13 cellular contexts compared by ENCODE assay signal in the genomic region with DNA sequence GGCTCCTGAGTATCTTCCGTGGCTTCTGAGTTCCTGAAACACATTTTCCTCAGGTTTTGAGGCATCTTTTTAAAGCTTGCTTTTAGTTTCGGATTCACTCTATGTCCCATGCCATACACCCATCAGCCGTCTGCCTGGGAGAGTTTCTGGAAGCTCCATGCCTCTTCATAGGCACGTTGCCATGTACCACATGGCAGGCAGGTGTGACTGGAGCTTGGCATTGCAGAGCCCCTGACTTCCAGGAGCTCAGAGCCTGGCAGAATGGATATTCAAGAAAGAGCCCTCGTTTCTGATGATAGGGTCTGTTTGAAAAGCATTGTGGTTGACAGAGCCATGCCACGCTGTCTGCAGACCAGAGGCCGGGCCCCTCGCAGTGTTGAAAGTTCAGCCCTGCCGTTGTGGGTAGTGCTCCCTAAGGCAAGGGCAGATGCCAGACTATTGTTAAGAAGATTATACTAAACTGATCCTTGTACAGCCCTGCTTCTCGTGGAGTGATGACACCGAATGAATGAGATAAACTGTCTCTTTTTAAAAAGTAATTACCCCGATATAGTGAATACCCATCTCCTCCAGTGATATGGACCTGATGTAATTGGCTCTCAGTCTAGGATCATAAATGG.
"Had no signal": no experiment of that assay in that cellular context is flagged by ENCODE, and none has a peak within 500 bp of the region (broad histone marks: within the 10 kb centered on the region; RNA-seq: fewer than 3 reads in every experiment).

No MANE protein-coding gene starts in this region.

- H3K4me3 Mint-ChIP-seq: activated B cell treated with CpG ODN at 0.5 μM for 24 hours; activated CD4-positive, alpha-beta T cell treated with anti-CD3 and anti-CD28 coated beads, Interleukin-2, amount 10 ng/mL, durations not matched to agents 24 days and 14 days; T-helper 17 cell had no signal

- DNase-seq: activated B cell treated with CpG ODN at 0.5 μM for 24 hours; activated CD4-positive, alpha-beta T cell treated with anti-CD3 and anti-CD28 coated beads, Interleukin-2, amount 10 ng/mL, durations not matched to agents 24 days and 14 days; activated naive CD4-positive, alpha-beta T cell treated with Interleukin-2 at 50 U/mL for 16 hours; effector CD4-positive, alpha-beta T cell; left colon; mammary epithelial cell; naive thymus-derived CD8-positive, alpha-beta T cell; occipital lobe; sigmoid colon; stimulated activated naive CD4-positive, alpha-beta T cell; T-helper 17 cell; trophoblast cell had no signal

- ATAC-seq: left colon; naive thymus-derived CD8-positive, alpha-beta T cell; T-helper 17 cell had no signal

- H3K27me3 ChIP-seq: sigmoid colon had no signal

- H3K27me3 Mint-ChIP-seq: activated B cell treated with CpG ODN at 0.5 μM for 24 hours; activated CD4-positive, alpha-beta T cell treated with anti-CD3 and anti-CD28 coated beads, Interleukin-2, amount 10 ng/mL, durations not matched to agents 24 days and 14 days; naive thymus-derived CD8-positive, alpha-beta T cell; T-helper 17 cell had no signal

- H3K4me3 ChIP-seq: coronary artery, sigmoid colon had no signal

- H3K27ac ChIP-seq: coronary artery had no signal

- H3K9me3 Mint-ChIP-seq: activated CD4-positive, alpha-beta T cell treated with anti-CD3 and anti-CD28 coated beads, Interleukin-2, amount 10 ng/mL, durations not matched to agents 24 days and 14 days had no signal

- H3K27ac Mint-ChIP-seq: activated B cell treated with CpG ODN at 0.5 μM for 24 hours; activated CD4-positive, alpha-beta T cell treated with anti-CD3 and anti-CD28 coated beads, Interleukin-2, amount 10 ng/mL, durations not matched to agents 24 days and 14 days; T-helper 17 cell had no signal
